11 cellular contexts compared by ENCODE assay signal in genomic region chr3:115627180-115628074, GRCh38. TPM values are rescaled to one million over a fixed set of nuclear protein-coding genes. Genes with fewer than 3 reads are reported as not detected.
DNase-seq lines count a peak whose midpoint lies in the region; ATAC-seq and TF ChIP-seq lines count a peak whose summit lies in the region.
"Had no signal": no experiment of that assay in that cellular context is flagged by ENCODE, and none has a peak within 500 bp of the region (broad histone marks: within the 10 kb centered on the region; RNA-seq: fewer than 3 reads in every experiment).

No MANE protein-coding gene starts in this region.

- H3K4me1 ChIP-seq in iPS-20b (ENCODE audit: insufficient read depth, low read length), result peaks cover 38% of the 10 kb centered on the region
- peaks cover 9% of the 10 kb centered on the region for H3K4me1 ChIP-seq in lower lobe of right lung

- in situ Hi-C loops in ACHN (cut with HindIII; ENCODE audit: low pct_ligation_motif_present, low pct_unique_long_range_greater_than_20kb, low sequenced_read_pairs), result no loop called here

- ATAC-seq in GM18861 (IDR thresholded peaks at IDR 0.05; ENCODE audit: unreplicated experiment), result peak; percentile 80
- peak; percentile 90 for ATAC-seq in GM21723 (IDR thresholded peaks at IDR 0.05; ENCODE audit: unreplicated experiment)
- peak; percentile 82 for ATAC-seq in HG03196 (IDR thresholded peaks at IDR 0.05; ENCODE audit: unreplicated experiment)
- no peak for ATAC-seq in lower lobe of right lung

- H3K27me3 ChIP-seq in iPS-20b (ENCODE audit: insufficient read depth, low read length) (peaks cover 26% of the 10 kb centered on the region), lower lobe of right lung (ENCODE audit: low read depth) (peaks cover 26% of the 10 kb centered on the region)

- intact Hi-C loops in lower lobe of right lung (cut with DNase I), result no loop called here

- TF ChIP-seq CTCF in lower lobe of right lung (IDR thresholded peaks at IDR 0.05), result no peak

- H3K4me3 ChIP-seq in iPS-20b (ENCODE audit: low read length), result peak overlapping the region; percentile 12; the same call in 1 of the 2 replicates
- no peak overlapping the region for H3K4me3 ChIP-seq in lower lobe of right lung

- H3K36me3 ChIP-seq in iPS-20b (ENCODE audit: insufficient read depth, low read depth, low read length) (no peaks in the 10 kb centered on the region), lower lobe of right lung (no peaks in the 10 kb centered on the region)

- no peak overlapping the region for H3K27ac ChIP-seq in iPS-20b (ENCODE audit: low read length)
- no peak overlapping the region for H3K27ac ChIP-seq in lower lobe of right lung

- H3K9me3 ChIP-seq in iPS-20b (ENCODE audit: insufficient read depth, low read depth, low read length) (no peaks in the 10 kb centered on the region), lower lobe of right lung (no peaks in the 10 kb centered on the region)

- no peak for DNase-seq in ACHN
- no peak for DNase-seq in lower lobe of right lung
- no peak for DNase-seq in stimulated activated CD4-positive, alpha-beta T cell treated with anti-CD3 and anti-CD28 coated beads, Interleukin-2, amount 100 ng/mL, for 48 hours
- DNase-seq in stimulated activated CD4-positive, alpha-beta T cell treated with anti-CD3 and anti-CD28 coated beads, Interleukin-4, amount 100 ng/mL, for 24 hours, result no peak
- DNase-seq: activated naive CD4-positive, alpha-beta T cell treated with anti-CD3 and anti-CD28 coated beads, Interleukin-2, amount 10 ng/mL, durations not matched to agents 7 days and 5 days; DMS53; NCI-H345 had no signal

- H3K9ac ChIP-seq in iPS-20b (ENCODE audit: low read depth, low read length), result 0 out of 2 replicates have a peak overlapping the region, but pooled peaks have one; percentile 37

RNA-seq across cellular contexts. Expression of gene GAP43, which starts 4.1 kb away (rescaled TPM):
- not detected for total RNA-seq in lower lobe of right lung

Comparison
In these comparisons a context has a peak if more than half of its experiments do, and no peak if none do; other contexts are left out.
1. ATAC-seq: peak in GM18861 (single experiment), GM21723 (single experiment) and HG03196 (single experiment); none in lower lobe of right lung (0 of 2).